29 cellular contexts compared by ENCODE assay signal in the genomic region with DNA sequence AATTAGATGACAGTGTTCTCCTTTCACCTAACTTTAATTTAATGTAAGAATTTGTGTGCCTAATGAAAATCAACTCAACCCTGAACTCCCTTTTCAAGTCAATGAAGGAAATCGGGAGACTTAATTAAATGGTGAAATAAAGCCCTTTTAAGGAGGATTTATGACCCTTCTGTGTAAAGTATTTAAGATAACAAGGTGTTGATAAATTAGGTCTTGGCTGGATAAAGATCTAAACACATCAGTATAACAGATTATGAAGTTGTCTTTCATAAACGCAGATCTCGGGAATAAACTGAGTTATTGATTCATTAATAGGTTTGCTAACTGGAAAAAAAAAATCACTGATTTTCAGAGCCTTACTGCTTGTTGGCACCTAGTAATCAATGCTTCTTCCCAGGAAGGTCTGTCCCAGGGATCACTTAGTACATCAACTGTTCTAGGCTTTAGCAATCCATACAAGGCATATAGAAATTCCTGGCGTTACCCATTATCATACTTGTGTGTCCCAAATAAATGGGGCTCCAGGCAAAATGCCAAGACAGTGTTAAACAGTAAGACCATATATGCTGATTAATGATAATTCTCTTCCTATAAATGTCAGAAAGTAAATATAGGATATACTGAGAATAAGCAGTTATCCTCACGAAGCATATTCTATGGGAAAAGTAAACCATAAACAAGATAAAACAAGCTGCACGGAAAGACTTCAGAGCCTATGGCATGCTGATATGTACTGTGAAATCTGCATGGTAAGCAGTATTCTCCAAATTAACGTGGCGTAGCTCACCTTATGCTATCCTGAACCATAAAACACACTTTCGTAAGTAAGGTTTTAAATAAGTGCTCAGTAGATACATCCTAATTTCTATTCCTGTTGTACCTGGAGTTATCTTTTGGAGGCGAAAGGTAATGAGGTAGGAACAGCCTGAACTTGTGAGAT.
"Had no signal": no experiment of that assay in that cellular context is flagged by ENCODE, and none has a peak within 500 bp of the region (broad histone marks: within the 10 kb centered on the region; RNA-seq: fewer than 3 reads in every experiment).

No MANE protein-coding gene starts in this region.

- H3K27me3 Mint-ChIP-seq: activated CD4-positive, alpha-beta memory T cell treated with anti-CD3 and anti-CD28 coated beads for 36 hours; activated T-helper 17 cell treated with anti-CD3 and anti-CD28 coated beads, Interleukin-2, amount 50 U/mL, for 72 hours; brain; central memory CD8-positive, alpha-beta T cell had no signal

- H3K27ac Mint-ChIP-seq: activated CD4-positive, alpha-beta memory T cell treated with anti-CD3 and anti-CD28 coated beads for 36 hours; activated CD4-positive, alpha-beta T cell treated with anti-CD3 and anti-CD28 coated beads, Interleukin-2, amount 10 ng/mL, durations not matched to agents 7 days and 5 days; activated naive CD4-positive, alpha-beta T cell treated with anti-CD3 and anti-CD28 coated beads for 36 hours; activated naive CD8-positive, alpha-beta T cell; activated T-helper 17 cell treated with anti-CD3 and anti-CD28 coated beads, Interleukin-2, amount 50 U/mL, for 72 hours; brain; T-cell had no signal

- H3K4me3 ChIP-seq: MG63, SJSA1 had no signal

- H3K36me3 Mint-ChIP-seq: brain had no signal

- H3K27me3 ChIP-seq: MG63, SJSA1 had no signal

- DNase-seq: activated CD4-positive, alpha-beta memory T cell treated with anti-CD3 and anti-CD28 coated beads for 36 hours; activated CD4-positive, alpha-beta T cell treated with anti-CD3 and anti-CD28 coated beads, Interleukin-2, amount 10 ng/mL, durations not matched to agents 7 days and 5 days; activated CD4-positive, CD25-positive, alpha-beta regulatory T cell; activated gamma-delta T cell; activated naive CD4-positive, alpha-beta T cell treated with anti-CD3 and anti-CD28 coated beads for 36 hours; activated T-cell treated with anti-CD3 and anti-CD28 coated beads for 4 hours; activated T-cell treated with anti-CD3 and anti-CD28 coated beads, Interleukin-2, amount 50 U/mL, for 48 hours; amygdala; MG63; MV-4-11; NCI-H1092 treated with DMSO at 0.1 percent for 48 hours; NCI-H1417 treated with DMSO at 0.1 percent for 48 hours; NCI-H1694; NCI-H2029; NCI-H2107; NCI-H2171 treated with DMSO at 0.1 percent for 48 hours; NCI-H345; NCI-H510A; NCI-H526 treated with DMSO at 0.1 percent for 48 hours; PC-3; SHP77; T-cell; T-helper 2 cell had no signal

- H3K9me3 ChIP-seq: MG63, SJSA1 had no signal

- H3K9me3 Mint-ChIP-seq: activated CD4-positive, alpha-beta memory T cell treated with anti-CD3 and anti-CD28 coated beads for 36 hours; activated CD4-positive, alpha-beta T cell treated with anti-CD3 and anti-CD28 coated beads, Interleukin-2, amount 10 ng/mL, durations not matched to agents 7 days and 5 days; activated naive CD4-positive, alpha-beta T cell treated with anti-CD3 and anti-CD28 coated beads for 36 hours; activated T-helper 17 cell treated with anti-CD3 and anti-CD28 coated beads, Interleukin-2, amount 50 U/mL, for 72 hours; brain; central memory CD8-positive, alpha-beta T cell; T-cell had no signal

- H3K27ac ChIP-seq: SJSA1, VCaP had no signal

- H3K4me3 Mint-ChIP-seq: activated CD4-positive, alpha-beta memory T cell treated with anti-CD3 and anti-CD28 coated beads for 36 hours; activated CD4-positive, alpha-beta T cell treated with anti-CD3 and anti-CD28 coated beads, Interleukin-2, amount 10 ng/mL, durations not matched to agents 7 days and 5 days; activated naive CD4-positive, alpha-beta T cell treated with anti-CD3 and anti-CD28 coated beads for 36 hours; activated naive CD8-positive, alpha-beta T cell; brain; central memory CD8-positive, alpha-beta T cell had no signal

- H3K36me3 ChIP-seq: MG63, SJSA1 had no signal

- H3K4me1 ChIP-seq: SJSA1 had no signal

- ATAC-seq: activated T-helper 17 cell treated with anti-CD3 and anti-CD28 coated beads, Interleukin-2, amount 50 U/mL, for 72 hours; PC-3 had no signal
